9 cellular contexts compared by ENCODE assay signal in genomic region chr2:127422631-127423475, GRCh38. TPM values are rescaled to one million over a fixed set of nuclear protein-coding genes. Genes with fewer than 3 reads are reported as not detected.
DNase-seq lines count a peak whose midpoint lies in the region; ATAC-seq, FAIRE-seq and TF ChIP-seq lines count a peak whose summit lies in the region.
"Had no signal": no experiment of that assay in that cellular context is flagged by ENCODE, and none has a peak within 500 bp of the region (broad histone marks: within the 10 kb centered on the region; RNA-seq: fewer than 3 reads in every experiment).

No MANE protein-coding gene starts in this region.

- peaks cover 0 to 2% of the 10 kb centered on the region in 2 experiments for H4K20me1 ChIP-seq in H1 (replicated peaks in 1 of 2; ENCODE audit: control insufficient read depth in 1 of 2, insufficient read depth in 2 of 2, low read length in 2 of 2)

- in situ Hi-C loops in HAP-1 (cut with MboI; ENCODE audit: low sequenced_read_pairs) = no loop called here

- DNase-seq in A549 (ENCODE audit: low read depth in 1 of 2, low spot score in 1 of 2) (no peak), HAP-1 (ENCODE audit: low spot score in 2 of 2) (peak; percentile 19 to 68), RWPE1 (ENCODE audit: low spot score) (no peak), H1 (ENCODE audit: low read depth in 1 of 2, low spot score in 2 of 2) (peak in 1 of 2 experiments; percentile 78), H4 (ENCODE audit: low spot score) (no peak)

- no peak overlapping the region for H3K56ac ChIP-seq in H1 (replicated peaks; ENCODE audit: insufficient read length, low read depth, low read length)

- H3K9me3 Mint-ChIP-seq in nephron = no peaks in the 10 kb centered on the region

- H3K4me2 ChIP-seq in A549 (peak overlapping the region; percentile 90), H1 (ENCODE audit: insufficient read depth in 1 of 2, low read depth in 2 of 2, low read length in 2 of 2) (peak overlapping the region; percentile 87 to 97)

- peak overlapping the region; percentile 15; the same call in 1 of the 2 replicates for H3K18ac ChIP-seq in H1 (ENCODE audit: extremely low read depth, low read length)

- H3K4me3 ChIP-seq in A549 (peak overlapping the region; percentile 64), HAP-1 (peak overlapping the region; percentile 41), H1 (ENCODE audit: extremely low read depth in 1 of 4, insufficient read depth in 2 of 4, low read depth in 3 of 4, low read length in 4 of 4) (peak overlapping the region; percentile 57 to 85 (median 59))

- FAIRE-seq in A549 (lab: Jason Lieb, UNC) = no peak
- no peak for FAIRE-seq in H1 (lab: Jason Lieb, UNC)

- WGBS in A549 (ENCODE audit: missing lambda C conversion rate) = 75% methylated on average over 21 of the region's 71 CpGs
- 2% methylated on average over 43 of the region's 71 CpGs; no CpG with 5 or more reads in 1 of the 2 experiments for WGBS in H1 (ENCODE audit: extremely low coverage in 1 of 2, insufficient coverage in 1 of 2, insufficient read length in 1 of 2, insufficient replicate concordance in 2 of 2, low coverage in 1 of 2, low lambda C conversion rate in 2 of 2, missing lambda C conversion rate in 1 of 2), 2 experiments

- peak overlapping the region; percentile 85; the same call in 1 of the 2 replicates for H2BK12ac ChIP-seq in H1 (ENCODE audit: low read depth, low read length)

- peaks cover 15% of the 10 kb centered on the region for H3K4me1 Mint-ChIP-seq in nephron

- no peak overlapping the region for H3K4ac ChIP-seq in H1 (replicated peaks; ENCODE audit: insufficient read length, low read depth, low read length)

- H2BK120ac ChIP-seq in H1 (replicated peaks; ENCODE audit: low read depth, low read length) = no peak overlapping the region

- TF ChIP-seq POLR2A in A549 (IDR thresholded peaks at IDR 0.05; ENCODE audit: low read length) = no peak
- peak in 1 of 2 experiments; percentile 45; a peak in 1 of 3 replicates for TF ChIP-seq POLR2A in H1 (IDR thresholded peaks at IDR 0.05; ENCODE audit: control extremely low read depth in 1 of 2, low read depth in 2 of 2, low read length in 2 of 2)

- peak overlapping the region; percentile 39 to 78 (median 63) for H3K4me3 Mint-ChIP-seq in nephron

- H3K27ac ChIP-seq in A549 (peak overlapping the region; percentile 75 to 86), RWPE1 (peak overlapping the region; percentile 69), H1 (ENCODE audit: low read depth, low read length) (no peak overlapping the region)

- peak overlapping the region; percentile 88; the same call in 1 of the 2 replicates for H2BK15ac ChIP-seq in H1 (ENCODE audit: low read length)

- H3K4me1 ChIP-seq in A549 = no peaks in the 10 kb centered on the region
- peaks cover 3% of the 10 kb centered on the region for H3K4me1 ChIP-seq in HAP-1
- H3K4me1 ChIP-seq in H1 (replicated peaks in 1 of 4; ENCODE audit: control insufficient read depth in 3 of 4, insufficient read depth in 4 of 4, low read length in 3 of 4) = peaks cover 0 to 13% (median 5%) of the 10 kb centered on the region in 4 experiments; a peak in 5 of 7 replicates

- no peak overlapping the region for H4K91ac ChIP-seq in H1 (replicated peaks; ENCODE audit: insufficient read length, low read length)

- H3K27me3 ChIP-seq in HAP-1 (ENCODE audit: low read depth) (no peaks in the 10 kb centered on the region), H1 (replicated peaks in 1 of 4; ENCODE audit: control insufficient read depth in 3 of 4, extremely low read depth in 1 of 4, insufficient read depth in 3 of 4, low read length in 3 of 4) (peaks cover 0 to 30% (median 28%) of the 10 kb centered on the region in 4 experiments; a peak in 6 of 7 replicates)

- H2BK5ac ChIP-seq in H1 (ENCODE audit: low read depth, low read length) = no peak overlapping the region; the same call in 1 of the 2 replicates

- H3K36me3 ChIP-seq in HAP-1 (replicated peaks) (no peaks in the 10 kb centered on the region), H1 (ENCODE audit: control insufficient read depth in 2 of 4, insufficient read depth in 4 of 4, low read length in 3 of 4) (no peaks in the 10 kb centered on the region)

- H4K8ac ChIP-seq in H1 (ENCODE audit: extremely low read depth, insufficient read depth, low read length) = peak overlapping the region; percentile 92

- H3K79me2 ChIP-seq in H1 (ENCODE audit: control insufficient read depth in 1 of 2, insufficient read depth in 2 of 2, low read length in 2 of 2) = no peaks in the 10 kb centered on the region

- no peak overlapping the region for H3K27ac Mint-ChIP-seq in nephron

- POLR2A ChIA-PET in A549 (lab: Yijun Ruan, JAX) = interaction anchor here (0.9 kb wide), 1 partner anchor 12 kb away, joined by 3 read pairs; no protein-coding TSS in a partner anchor
- POLR2A ChIA-PET in RWPE1 (lab: Yijun Ruan, JAX; ENCODE audit: low non-redundant PET) = no interaction called here
- POLR2A ChIA-PET in H1 (lab: Charles Lee; ENCODE audit: partially characterized antibody) = interaction anchor here (1.2 to 1.6 kb wide), 4 partner anchors 10 to 129 kb away, joined by 4 to 5 read pairs (median 4); partner anchors contain the start of gene ERCC3

- H3K27me3 Mint-ChIP-seq in nephron (ENCODE audit: low read depth) = peaks cover 62% of the 10 kb centered on the region

- H3K23me2 ChIP-seq in H1 (ENCODE audit: low read depth, low read length) = peaks cover 12% of the 10 kb centered on the region

- H2BK20ac ChIP-seq in H1 (ENCODE audit: low read length) = no peak overlapping the region

- no peak for TF ChIP-seq EP300 in A549 (IDR thresholded peaks at IDR 0.05)
- TF ChIP-seq EP300 in H1 (IDR thresholded peaks at IDR 0.05; ENCODE audit: borderline replicate concordance in 1 of 2, low read depth in 2 of 2, low read length in 2 of 2) = no peak

- H2AFZ ChIP-seq in H1 (ENCODE audit: low read length) = peak overlapping the region; percentile 99; the same call in 1 of the 2 replicates

- TF ChIP-seq RAD21 in A549 (conservative IDR thresholded peaks at IDR 0.05 in 1 of 2, IDR thresholded peaks at IDR 0.05 in 1 of 2) (0 out of 5 replicates have a peak, but pooled peaks of 1 of the 2 experiments have one; percentile 12), H1 (IDR thresholded peaks at IDR 0.05 in 1 of 2, conservative IDR thresholded peaks at IDR 0.05 in 1 of 2; ENCODE audit: low read depth in 2 of 2, low read length in 2 of 2) (no peak)

- CTCF ChIA-PET in A549 (lab: Yijun Ruan, JAX) (interaction anchor here (0.6 to 3.2 kb wide), 5 partner anchors 8 to 98 kb away, joined by 3 to 19 read pairs (median 7); no protein-coding TSS in a partner anchor), RWPE1 (lab: Yijun Ruan, JAX) (interaction anchor here (2.4 kb wide), 1 partner anchor 56 kb away, joined by 13 read pairs; no protein-coding TSS in a partner anchor), H1 (lab: Charles Lee; ENCODE audit: partially characterized antibody) (interaction anchor here (1.3 to 9.2 kb wide), 6 partner anchors 7 to 57 kb away, joined by 3 to 74 read pairs (median 20); partner anchors contain the start of gene PROC)

- no peak overlapping the region for H3K9ac ChIP-seq in H1 (replicated peaks in 1 of 4; ENCODE audit: extremely low read depth in 1 of 4, low read depth in 3 of 4, low read length in 3 of 4)

- H3K14ac ChIP-seq in H1 (ENCODE audit: insufficient read length) = no peak overlapping the region

- peak; percentile 51 to 76 for ATAC-seq in A549
- no peak for ATAC-seq in GM19324 (IDR thresholded peaks at IDR 0.05; ENCODE audit: low FRiP score, unreplicated experiment)
- no peak for ATAC-seq in GM21447 (IDR thresholded peaks at IDR 0.05; ENCODE audit: unreplicated experiment)

- no peak overlapping the region for H3K23ac ChIP-seq in H1 (ENCODE audit: insufficient read length)

- no peaks in the 10 kb centered on the region for H3K79me1 ChIP-seq in H1 (ENCODE audit: low read depth, low read length)

- H4K5ac ChIP-seq in H1 (ENCODE audit: insufficient read length, low read depth, low read length) = no peak overlapping the region

- 0 out of 3 replicates have a peak, but pooled peaks have one; percentile 7 for TF ChIP-seq CTCF in A549 (IDR thresholded peaks at IDR 0.05)
- no peak for TF ChIP-seq CTCF in RWPE1 (conservative IDR thresholded peaks at IDR 0.05; ENCODE audit: low read depth)
- TF ChIP-seq CTCF in H1 (IDR thresholded peaks at IDR 0.05; ENCODE audit: control extremely low read depth in 1 of 3, insufficient read depth in 1 of 3, low read depth in 1 of 3, low read length in 3 of 3) = no peak
- no peak for TF ChIP-seq CTCF in nephron (IDR thresholded peaks at IDR 0.05; ENCODE audit: unreplicated experiment in 3 of 3)

- no peak overlapping the region for H2AK5ac ChIP-seq in H1 (ENCODE audit: low read depth, low read length)

- H3K9me3 ChIP-seq in A549 = no peaks in the 10 kb centered on the region
- no peaks in the 10 kb centered on the region for H3K9me3 ChIP-seq in HAP-1
- H3K9me3 ChIP-seq in H1 (ENCODE audit: insufficient read depth in 2 of 2, low read depth in 1 of 2, low read length in 1 of 2) = no peaks in the 10 kb centered on the region

- H3K36me3 Mint-ChIP-seq in nephron (ENCODE audit: low read depth) = no peaks in the 10 kb centered on the region

RNA-seq across cellular contexts. Expression of gene PROC, which starts 4.6 kb away (rescaled TPM):
- polyA plus RNA-seq in A549 (2011; rRNA removed) (2.0 and 2.6 TPM in 2 replicates), A549 (2017; fragmentation: RNase III; extraction: RNeasy Plus Mini Kit Qiagen cat#74134 plus additional on column Dnase treatment) (6.4 to 7.9 TPM (median 7.7 TPM) in 3 replicates), H1 (2011; rRNA removed) (1.6 and 2.2 TPM in 2 replicates)
- 6.3 and 7.1 TPM in 2 replicates for polyA plus RNA-seq in A549 (2012; cell fraction: cytosol; rRNA removed)
- polyA plus RNA-seq in A549 (2012; cell fraction: nucleus; rRNA removed) = 5.4 and 6.3 TPM in 2 replicates
- 0.54 and 1.4 TPM in 2 replicates for polyA minus RNA-seq in A549 (2011; rRNA and poly(A)+ RNA removed)
- total RNA-seq in H1 (2021; fragmentation: NEBNext Ultra II Directional; extraction: Animal tissue kit (Norgen Biotek cat#: 25700)) = 1.5 and 1.7 TPM in 2 replicates
- polyA plus RNA-seq in H1 (2011; cell fraction: cytosol; rRNA removed) = 1.5 TPM
- polyA plus RNA-seq in H1 (2011; cell fraction: nucleus; rRNA removed) = 2.2 TPM
- 1.3 to 2.7 TPM (median 2.3 TPM) in 4 replicates for polyA plus RNA-seq in H1 (2012, experiment 1 of 2)
- polyA plus RNA-seq in H1 (2012, experiment 2 of 2) = 1.5 TPM
- polyA plus RNA-seq in H1 (2013, experiment 1 of 2) = 1.7 TPM
- 1.4 TPM for polyA plus RNA-seq in H1 (2013, experiment 2 of 2)
- 0.19 and 0.24 TPM in 2 replicates for polyA minus RNA-seq in H1 (2011; rRNA and poly(A)+ RNA removed)
- not detected for polyA minus RNA-seq in H1 (2011; cell fraction: cytosol; rRNA and poly(A)+ RNA removed)
- polyA minus RNA-seq in H1 (2011; cell fraction: nucleus; rRNA and poly(A)+ RNA removed) = not detected
- 1.3 and 2.6 TPM in 2 replicates for total RNA-seq in H4 (2014; rRNA removed; shearing (Covaris generic))
- total RNA-seq: subcutaneous adipose tissue had no signal

RNA-seq across cellular contexts. Expression of gene MAP3K2, which starts 35.1 kb away (rescaled TPM):
- 29.7 and 36.1 TPM in 2 replicates for polyA plus RNA-seq in A549 (2011; rRNA removed)
- 4.9 and 7.0 TPM in 2 replicates for polyA plus RNA-seq in A549 (2012; cell fraction: cytosol; rRNA removed)
- polyA plus RNA-seq in A549 (2012; cell fraction: nucleus; rRNA removed) = 4.5 and 5.3 TPM in 2 replicates
- polyA plus RNA-seq in A549 (2017; fragmentation: RNase III; extraction: RNeasy Plus Mini Kit Qiagen cat#74134 plus additional on column Dnase treatment) = 12.3 to 13.2 TPM (median 12.8 TPM) in 3 replicates
- 43.3 and 43.6 TPM in 2 replicates for polyA minus RNA-seq in A549 (2011; rRNA and poly(A)+ RNA removed)
- total RNA-seq in H1 (2021; fragmentation: NEBNext Ultra II Directional; extraction: Animal tissue kit (Norgen Biotek cat#: 25700)) = 23.2 and 24.2 TPM in 2 replicates
- polyA plus RNA-seq in H1 (2011; rRNA removed) = 2.0 and 2.3 TPM in 2 replicates
- 2.8 TPM for polyA plus RNA-seq in H1 (2011; cell fraction: cytosol; rRNA removed)
- polyA plus RNA-seq in H1 (2011; cell fraction: nucleus; rRNA removed) = 7.5 TPM
- 3.8 to 5.9 TPM (median 5.7 TPM) in 4 replicates for polyA plus RNA-seq in H1 (2012, experiment 1 of 2)
- polyA plus RNA-seq in H1 (2012, experiment 2 of 2) = 0.22 TPM
- polyA plus RNA-seq in H1 (2013, experiment 1 of 2) = 8.0 TPM
- 7.1 TPM for polyA plus RNA-seq in H1 (2013, experiment 2 of 2)
- polyA minus RNA-seq in H1 (2011; rRNA and poly(A)+ RNA removed) = 16.6 and 27.5 TPM in 2 replicates
- 21.1 TPM for polyA minus RNA-seq in H1 (2011; cell fraction: cytosol; rRNA and poly(A)+ RNA removed)
- polyA minus RNA-seq in H1 (2011; cell fraction: nucleus; rRNA and poly(A)+ RNA removed) = 31.6 TPM
- total RNA-seq in H4 (2014; rRNA removed; shearing (Covaris generic)) = 15.5 and 17.4 TPM in 2 replicates

Comparison
In these comparisons a context has a peak if more than half of its experiments do, and no peak if none do; other contexts are left out.
1. ATAC-seq: peak in A549 (2 of 2); none in GM19324 (single experiment) and GM21447 (single experiment).
2. DNase-seq: peak in HAP-1 (2 of 2); none in A549 (0 of 2), RWPE1 (single experiment) and H4 (single experiment).
3. Of the 18 proteins assayed by ChIP-seq in both H1 and A549: peak only in H1: E2F6 and PHF8; only in A549: CTCF; in both: MAX; in neither: 11; mixed calls (peak in some experiments, not most) for 3.
4. Peak in every context shown above with its lines, with median percentiles within 50 percentile points of each other: H3K4me3 ChIP-seq.